In the genomic region with DNA sequence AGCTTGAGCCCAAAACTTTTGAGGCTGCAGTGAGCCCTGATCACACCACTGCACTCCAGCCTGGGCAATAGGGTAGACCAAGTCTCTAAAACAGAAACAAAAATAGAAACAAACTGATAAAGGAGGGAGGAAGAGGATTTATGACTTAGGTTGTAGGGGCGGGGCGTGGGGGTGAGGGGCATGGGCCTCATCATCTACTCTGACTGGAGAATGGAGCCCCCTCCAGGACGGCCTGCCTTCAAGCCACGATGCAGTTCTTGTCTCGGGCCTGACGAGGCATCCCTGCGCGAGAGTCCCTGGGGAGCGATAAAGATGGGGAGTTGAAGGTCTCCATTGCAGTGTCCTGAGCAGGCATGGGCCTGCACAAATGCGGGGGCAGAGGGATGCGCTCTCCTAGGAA, we compare ENCODE assay signal across 14 cellular contexts.
"Had no signal": no experiment of that assay in that cellular context is flagged by ENCODE, and none has a peak within 500 bp of the region (broad histone marks: within the 10 kb centered on the region; RNA-seq: fewer than 3 reads in every experiment).

No MANE protein-coding gene starts in this region.

- DNase-seq: activated CD4-positive, alpha-beta T cell treated with anti-CD3 and anti-CD28 coated beads for 36 hours; activated CD8-positive, alpha-beta memory T cell treated with anti-CD3 and anti-CD28 coated beads for 24 hours; activated naive CD4-positive, alpha-beta T cell treated with anti-CD3 and anti-CD28 coated beads, Interleukin-2, amount 10 ng/mL, durations not matched to agents 7 days and 5 days; effector memory CD4-positive, alpha-beta T cell; immature natural killer cell; left colon; mesendoderm; stimulated activated CD4-positive, alpha-beta T cell treated with anti-CD3 and anti-CD28 coated beads, Interleukin-12 subunit alpha, Interleukin-12 subunit beta, amount 100 ng/mL, for 4 hours; T-helper 2 cell had no signal

- H3K4me1 Mint-ChIP-seq: nephron had no signal

- H3K27ac Mint-ChIP-seq: activated naive CD4-positive, alpha-beta T cell treated with anti-CD3 and anti-CD28 coated beads, Interleukin-2, amount 10 ng/mL, durations not matched to agents 7 days and 5 days; activated T-helper 2 cell treated with anti-CD3 and anti-CD28 coated beads, Interferon-gamma antibody, Interleukin-2, Interleukin-4, amounts not matched to agents 10 μg/mL and 5 μg/mL and 100 μg/mL, durations not matched to agents 14 hours and 24 hours and 36 hours; nephron; stimulated activated naive CD8-positive, alpha-beta T cell treated with anti-CD3 and anti-CD28 coated beads, Interleukin-15, Interleukin-2, amounts not matched to agents 100 ng/mL and 50 ng/mL, for 24 hours had no signal

- H3K4me3 Mint-ChIP-seq: activated naive CD4-positive, alpha-beta T cell treated with anti-CD3 and anti-CD28 coated beads, Interleukin-2, amount 10 ng/mL, durations not matched to agents 7 days and 5 days; nephron had no signal

- H3K27me3 ChIP-seq: upper lobe of left lung had no signal

- H3K27me3 Mint-ChIP-seq: activated CD4-positive, alpha-beta T cell treated with anti-CD3 and anti-CD28 coated beads for 36 hours; activated naive CD4-positive, alpha-beta T cell treated with anti-CD3 and anti-CD28 coated beads, Interleukin-2, amount 10 ng/mL, durations not matched to agents 7 days and 5 days; stimulated activated naive CD8-positive, alpha-beta T cell treated with anti-CD3 and anti-CD28 coated beads, Interleukin-15, Interleukin-2, amounts not matched to agents 100 ng/mL and 50 ng/mL, for 24 hours had no signal

- H3K4me3 ChIP-seq: coronary artery, upper lobe of left lung had no signal

- H3K27ac ChIP-seq: coronary artery had no signal

- H3K9me3 Mint-ChIP-seq: activated naive CD4-positive, alpha-beta T cell treated with anti-CD3 and anti-CD28 coated beads, Interleukin-2, amount 10 ng/mL, durations not matched to agents 7 days and 5 days; activated T-helper 2 cell treated with anti-CD3 and anti-CD28 coated beads, Interferon-gamma antibody, Interleukin-2, Interleukin-4, amounts not matched to agents 10 μg/mL and 5 μg/mL and 100 μg/mL, durations not matched to agents 14 hours and 24 hours and 36 hours; immature natural killer cell; stimulated activated naive CD8-positive, alpha-beta T cell treated with anti-CD3 and anti-CD28 coated beads, Interleukin-15, Interleukin-2, amounts not matched to agents 100 ng/mL and 50 ng/mL, for 24 hours had no signal

- ATAC-seq: activated CD4-positive, alpha-beta T cell treated with anti-CD3 and anti-CD28 coated beads for 36 hours; left colon had no signal
